Comparison of ENCODE assay signal across 8 cellular contexts in genomic region chr7:2843711-2844152, GRCh38. TPM values are rescaled to one million over a fixed set of nuclear protein-coding genes. Genes with fewer than 3 reads are reported as not detected.
DNase-seq lines count a peak whose midpoint lies in the region; ATAC-seq lines count a peak whose summit lies in the region.

No MANE protein-coding gene starts in this region.

- H3K9me3 Mint-ChIP-seq in dendritic cell treated with granulocyte-macrophage colony-stimulating factor and Interleukin-4, amounts not matched to agents 40 ng/mL and 50 ng/mL, for 4 days = no peaks in the 10 kb centered on the region

- peak overlapping the region; percentile 81 for H3K27ac Mint-ChIP-seq in dendritic cell treated with granulocyte-macrophage colony-stimulating factor and Interleukin-4, amounts not matched to agents 40 ng/mL and 50 ng/mL, for 4 days

- H3K27me3 Mint-ChIP-seq in dendritic cell treated with granulocyte-macrophage colony-stimulating factor and Interleukin-4, amounts not matched to agents 40 ng/mL and 50 ng/mL, for 4 days = no peaks in the 10 kb centered on the region

- intact Hi-C loops in dendritic cell treated with granulocyte-macrophage colony-stimulating factor and Interleukin-4, amounts not matched to agents 40 ng/mL and 50 ng/mL, for 4 days (cut with micrococcal nuclease) = loop anchor here (1.0 to 10.0 kb wide), 2 partner anchors 20 to 59 kb away; no protein-coding TSS in a partner anchor

- ATAC-seq in HG02870 (IDR thresholded peaks at IDR 0.05; ENCODE audit: unreplicated experiment) = peak; percentile 23
- no peak for ATAC-seq in HG03442 (IDR thresholded peaks at IDR 0.05; ENCODE audit: unreplicated experiment)

- H3K27ac ChIP-seq in substantia nigra (ENCODE audit: low read depth, low read length, poor library complexity, severe bottlenecking) = peak overlapping the region; percentile 26

- peaks cover 47% of the 10 kb centered on the region for H3K4me1 Mint-ChIP-seq in dendritic cell treated with granulocyte-macrophage colony-stimulating factor and Interleukin-4, amounts not matched to agents 40 ng/mL and 50 ng/mL, for 4 days (ENCODE audit: low read depth)

- H3K36me3 Mint-ChIP-seq in dendritic cell treated with granulocyte-macrophage colony-stimulating factor and Interleukin-4, amounts not matched to agents 40 ng/mL and 50 ng/mL, for 4 days (ENCODE audit: low read depth) = peaks cover 18% of the 10 kb centered on the region

- H3K4me3 Mint-ChIP-seq in dendritic cell treated with granulocyte-macrophage colony-stimulating factor and Interleukin-4, amounts not matched to agents 40 ng/mL and 50 ng/mL, for 4 days = peak overlapping the region; percentile 86

- DNase-seq in Daoy (ENCODE audit: low read depth) = peak; percentile 60
- DNase-seq in T follicular helper cell (ENCODE audit: low read depth) = peak; percentile 7
- peak; percentile 59 to 61 for DNase-seq in lung microvascular endothelial cell (ENCODE audit: low read depth in 2 of 2)
- peak in 11 of 49 donors; percentile 10 to 48 (median 23) for DNase-seq in substantia nigra (lab: John Stamatoyannopoulos, UW)
- no peak for DNase-seq in NCI-H1694 treated with DMSO at 0.1 percent for 48 hours (lab: John Stamatoyannopoulos, UW)

RNA-seq across cellular contexts. Expression of gene GNA12, which starts 0.4 kb away (rescaled TPM):
- 6.3 and 7.5 TPM in 2 replicates for total RNA-seq in Daoy (2014; rRNA removed; shearing (Covaris generic))
- 22.0 and 27.2 TPM in 2 replicates for total RNA-seq in lung microvascular endothelial cell
